In genomic region chr7:6589151-6589828, GRCh38 we compare ENCODE assay signal across 1 cellular context.
TF ChIP-seq lines count a peak whose summit lies in the region.

No MANE protein-coding gene starts in this region.

TF ChIP-seq in endothelial cell of umbilical vein, 7 proteins besides CTCF, POLR2A, EP300 and RAD21:
- no peak for TF ChIP-seq GATA2 (IDR thresholded peaks at IDR 0.05; ENCODE audit: insufficient read depth, insufficient read length, low read depth, low read length)
- no peak for TF ChIP-seq MAX (IDR thresholded peaks at IDR 0.05; ENCODE audit: insufficient read depth, insufficient read length)
- TF ChIP-seq MYC (IDR thresholded peaks at IDR 0.05; ENCODE audit: low read depth, low read length), result no peak
- no peak for TF ChIP-seq JUN (IDR thresholded peaks at IDR 0.05; ENCODE audit: borderline replicate concordance, insufficient read depth, insufficient read length, low read depth)
- no peak for TF ChIP-seq POLR2AphosphoS5 (IDR thresholded peaks at IDR 0.05; ENCODE audit: insufficient read depth, low read depth, low read length)
- TF ChIP-seq FOS (IDR thresholded peaks at IDR 0.05; ENCODE audit: borderline replicate concordance, insufficient read depth, low read length), result no peak
